Comparison of ENCODE assay signal across 20 cellular contexts in the genomic region with DNA sequence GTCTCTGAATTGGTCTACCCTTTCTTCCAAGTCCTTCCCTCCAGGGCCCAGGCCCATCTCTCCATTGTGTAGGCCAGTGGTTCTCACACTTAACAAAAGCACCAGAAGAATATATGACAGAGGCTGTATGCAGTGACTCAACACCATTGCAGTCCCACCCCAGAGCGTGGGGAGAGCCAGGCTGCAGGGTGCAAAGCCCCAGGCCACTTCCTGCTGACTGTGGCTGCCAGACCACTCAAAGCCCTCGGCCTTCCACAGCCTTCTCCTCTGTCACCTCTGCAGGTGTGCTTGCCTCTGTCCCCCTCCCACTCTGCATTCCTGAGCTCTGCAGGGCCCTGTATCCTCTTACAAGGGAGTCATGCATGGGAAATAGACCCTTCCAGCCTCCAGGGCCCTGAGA. TPM values are rescaled to one million over a fixed set of nuclear protein-coding genes. Genes with fewer than 3 reads are reported as not detected.
DNase-seq lines count a peak whose midpoint lies in the region; ATAC-seq and TF ChIP-seq lines count a peak whose summit lies in the region.
"Had no signal": no experiment of that assay in that cellular context is flagged by ENCODE, and none has a peak within 500 bp of the region (broad histone marks: within the 10 kb centered on the region; RNA-seq: fewer than 3 reads in every experiment).

No MANE protein-coding gene starts in this region.

- POLR2A ChIA-PET in WTC11 (lab: Charles Lee) = no interaction called here
- POLR2A ChIA-PET in naive thymus-derived CD4-positive, alpha-beta T cell (lab: Charles Lee) = interaction anchor here (1.5 kb wide), 1 partner anchor 68 kb away, joined by 16 read pairs; a partner anchor contains a TSS
- POLR2A ChIA-PET in CD8-positive, alpha-beta memory T cell (lab: Charles Lee) = no interaction called here

- no peaks in the 10 kb centered on the region for H3K36me3 ChIP-seq in GM23338 (ENCODE audit: insufficient read depth)
- peaks cover 0 to 3% (median 0%) of the 10 kb centered on the region in 3 experiments for H3K36me3 ChIP-seq in naive thymus-derived CD4-positive, alpha-beta T cell (ENCODE audit: control insufficient read depth in 2 of 3, insufficient read depth in 3 of 3, low read length in 3 of 3)
- H3K36me3 ChIP-seq in CD8-positive, alpha-beta memory T cell (ENCODE audit: insufficient read depth, low read length) = no peaks in the 10 kb centered on the region
- H3K36me3 ChIP-seq: adrenal gland, cardiac muscle cell, tibial nerve had no signal

- peak; percentile 65 for DNase-seq in GM23338 (ENCODE audit: low spot score)
- DNase-seq in WTC11 (ENCODE audit: low spot score) = peak; percentile 44
- DNase-seq in left kidney (ENCODE audit: low read depth, low spot score) = peak; percentile 93
- peak; percentile 17 to 39 for DNase-seq in stimulated activated CD8-positive, alpha-beta memory T cell treated with anti-CD3 and anti-CD28 coated beads, Interleukin-7, amount 100 ng/mL, for 4 hours (ENCODE audit: low read depth in 2 of 2)
- no peak for DNase-seq in naive thymus-derived CD4-positive, alpha-beta T cell
- DNase-seq in DMS114 treated with DMSO at 0.1 percent for 48 hours (lab: John Stamatoyannopoulos, UW; ENCODE audit: unreplicated experiment) = no peak
- no peak for DNase-seq in CD8-positive, alpha-beta memory T cell
- DNase-seq: activated CD4-positive, alpha-beta T cell treated with anti-CD3 and anti-CD28 coated beads for 36 hours; activated CD8-positive, alpha-beta memory T cell treated with anti-CD3 and anti-CD28 coated beads, Interleukin-2, amount 50 U/mL, for 48 hours; activated gamma-delta T cell; adrenal gland; dermis blood vessel endothelial cell; GF-D8; NCI-H1694 treated with DMSO at 0.1 percent for 48 hours; nucleus accumbens; stimulated activated naive CD4-positive, alpha-beta T cell had no signal

- H3K27me3 ChIP-seq in GM23338 (ENCODE audit: insufficient read depth) = peaks cover 20% of the 10 kb centered on the region
- no peaks in the 10 kb centered on the region for H3K27me3 ChIP-seq in naive thymus-derived CD4-positive, alpha-beta T cell (ENCODE audit: control insufficient read depth in 2 of 2, insufficient read depth in 2 of 2, low read length in 2 of 2)
- no peaks in the 10 kb centered on the region for H3K27me3 ChIP-seq in CD8-positive, alpha-beta memory T cell (ENCODE audit: insufficient read depth, low read length, poor library complexity, severe bottlenecking)
- H3K27me3 ChIP-seq: adrenal gland, tibial nerve had no signal

- H3K79me2 ChIP-seq in GM23338 (replicated peaks; ENCODE audit: insufficient read depth) = no peaks in the 10 kb centered on the region

- H3K9me3 Mint-ChIP-seq in GM23338 (no peaks in the 10 kb centered on the region), WTC11 (no peaks in the 10 kb centered on the region)
- H3K9me3 Mint-ChIP-seq in naive thymus-derived CD4-positive, alpha-beta T cell = no peaks in the 10 kb centered on the region
- H3K9me3 Mint-ChIP-seq in CD8-positive, alpha-beta memory T cell = no peaks in the 10 kb centered on the region

- H3K36me3 Mint-ChIP-seq in GM23338 (ENCODE audit: low read depth) (no peaks in the 10 kb centered on the region), WTC11 (no peaks in the 10 kb centered on the region)
- no peaks in the 10 kb centered on the region for H3K36me3 Mint-ChIP-seq in naive thymus-derived CD4-positive, alpha-beta T cell
- H3K36me3 Mint-ChIP-seq in CD8-positive, alpha-beta memory T cell = no peaks in the 10 kb centered on the region

- H3F3A ChIP-seq in GM23338 (replicated peaks; ENCODE audit: low read depth) = no peaks in the 10 kb centered on the region

- CTCF ChIA-PET in WTC11 (lab: Charles Lee) = interaction anchor here (0.7 to 4.4 kb wide), 10 partner anchors 24 to 199 kb away, joined by 3 to 48 read pairs (median 7); no protein-coding TSS in a partner anchor
- CTCF ChIA-PET in naive thymus-derived CD4-positive, alpha-beta T cell (lab: Charles Lee) = interaction anchor here (2.8 kb wide), 1 partner anchor 76 kb away, joined by 55 read pairs; no protein-coding TSS in a partner anchor
- CTCF ChIA-PET in CD8-positive, alpha-beta memory T cell (lab: Charles Lee) = interaction anchor here (1.6 to 9.2 kb wide), 6 partner anchors 24 to 308 kb away, joined by 6 to 195 read pairs (median 11); a partner anchor contains a TSS

- H3K4me3 Mint-ChIP-seq in GM23338 (no peak overlapping the region), WTC11 (no peak overlapping the region)
- H3K4me3 Mint-ChIP-seq in naive thymus-derived CD4-positive, alpha-beta T cell = peak overlapping the region in 5 of 10 donors; percentile 5 to 54 (median 40)
- peak overlapping the region in 3 of 7 donors; percentile 35 to 65 (median 62) for H3K4me3 Mint-ChIP-seq in CD8-positive, alpha-beta memory T cell
- H3K4me3 Mint-ChIP-seq: activated CD4-positive, alpha-beta T cell treated with anti-CD3 and anti-CD28 coated beads for 36 hours had no signal

- H3K4me1 Mint-ChIP-seq in GM23338 = peaks cover 13% of the 10 kb centered on the region
- peaks cover 20% of the 10 kb centered on the region for H3K4me1 Mint-ChIP-seq in WTC11
- peaks cover 0 to 15% (median 4%) of the 10 kb centered on the region in 7 donors for H3K4me1 Mint-ChIP-seq in naive thymus-derived CD4-positive, alpha-beta T cell
- H3K4me1 Mint-ChIP-seq in CD8-positive, alpha-beta memory T cell = peaks cover 4 to 8% (median 6%) of the 10 kb centered on the region in 3 donors

- no peak overlapping the region for H3K4me3 ChIP-seq in GM23338
- H3K4me3 ChIP-seq in naive thymus-derived CD4-positive, alpha-beta T cell (ENCODE audit: low read length) = no peak overlapping the region
- H3K4me3 ChIP-seq in CD8-positive, alpha-beta memory T cell (ENCODE audit: low read length) = no peak overlapping the region
- H3K4me3 ChIP-seq: adrenal gland, cardiac muscle cell, tibial nerve had no signal

- H3K9me2 ChIP-seq in GM23338 (ENCODE audit: insufficient read depth) = no peaks in the 10 kb centered on the region

- H3K27ac Mint-ChIP-seq in GM23338 (no peak overlapping the region), WTC11 (peak overlapping the region; percentile 64)
- no peak overlapping the region for H3K27ac Mint-ChIP-seq in naive thymus-derived CD4-positive, alpha-beta T cell
- H3K27ac Mint-ChIP-seq in CD8-positive, alpha-beta memory T cell = peak overlapping the region in 1 of 8 donors; percentile 45
- H3K27ac Mint-ChIP-seq: activated CD4-positive, alpha-beta T cell treated with anti-CD3 and anti-CD28 coated beads for 36 hours had no signal

- ATAC-seq in GM23338 = peak; percentile 8
- ATAC-seq in WTC11 = peak; percentile 9; the same call in 1 of the 2 replicates
- ATAC-seq in naive thymus-derived CD4-positive, alpha-beta T cell = no peak
- ATAC-seq: activated CD4-positive, alpha-beta T cell treated with anti-CD3 and anti-CD28 coated beads for 36 hours had no signal

- H3K27me3 Mint-ChIP-seq in GM23338 (ENCODE audit: insufficient read depth, low read depth, poor library complexity) = peaks cover 16% of the 10 kb centered on the region
- H3K27me3 Mint-ChIP-seq in WTC11 (ENCODE audit: low read depth) = peaks cover 20% of the 10 kb centered on the region
- peaks cover 0 to 20% (median 0%) of the 10 kb centered on the region in 5 donors for H3K27me3 Mint-ChIP-seq in naive thymus-derived CD4-positive, alpha-beta T cell
- peaks cover 5% of the 10 kb centered on the region in 2 donors for H3K27me3 Mint-ChIP-seq in CD8-positive, alpha-beta memory T cell

- no peaks in the 10 kb centered on the region; the same call in 1 of the 2 replicates for H3K4me1 ChIP-seq in GM23338 (ENCODE audit: insufficient read depth)
- H3K4me1 ChIP-seq in naive thymus-derived CD4-positive, alpha-beta T cell (ENCODE audit: control insufficient read depth in 2 of 2, insufficient read depth in 2 of 2, low read length in 2 of 2) = peaks cover 0 to 3% of the 10 kb centered on the region in 2 donors
- H3K4me1 ChIP-seq in CD8-positive, alpha-beta memory T cell (ENCODE audit: insufficient read depth, low read length) = peaks cover 4% of the 10 kb centered on the region

- no peak overlapping the region for H2AFZ ChIP-seq in GM23338

- TF ChIP-seq CTCF in GM23338 (conservative IDR thresholded peaks at IDR 0.05; ENCODE audit: low read depth in 2 of 2) (no peak), WTC11 (IDR thresholded peaks at IDR 0.05) (no peak)

- H3K27ac ChIP-seq in GM23338 (ENCODE audit: low read depth) = no peak overlapping the region
- H3K27ac ChIP-seq in naive thymus-derived CD4-positive, alpha-beta T cell (ENCODE audit: low read depth, low read length) = no peak overlapping the region
- H3K27ac ChIP-seq in CD8-positive, alpha-beta memory T cell (ENCODE audit: low read depth, low read length) = no peak overlapping the region
- H3K27ac ChIP-seq: adrenal gland, cardiac muscle cell had no signal

- no peaks in the 10 kb centered on the region for H3K9me3 ChIP-seq in naive thymus-derived CD4-positive, alpha-beta T cell (ENCODE audit: control insufficient read depth in 2 of 3, low read length in 3 of 3)
- no peaks in the 10 kb centered on the region for H3K9me3 ChIP-seq in CD8-positive, alpha-beta memory T cell (ENCODE audit: low read length)
- H3K9me3 ChIP-seq: adrenal gland, tibial nerve had no signal

- no peaks in the 10 kb centered on the region for H4K20me1 ChIP-seq in GM23338 (replicated peaks; ENCODE audit: insufficient read depth)

- H3K4me2 ChIP-seq in GM23338 = no peak overlapping the region

- intact Hi-C loops in naive thymus-derived CD4-positive, alpha-beta T cell (cut with micrococcal nuclease) = loop anchor here (2.0 to 5.0 kb wide), 8 partner anchors 41 to 697 kb away; a partner anchor contains a TSS

TF ChIP-seq in GM23338, 12 proteins besides CTCF, POLR2A, EP300 and RAD21 (continues in another document):
- TF ChIP-seq ZNF114 (CRISPR knock-in tag; IDR thresholded peaks at IDR 0.05) (no peak), POLR2AphosphoS5 (IDR thresholded peaks at IDR 0.05; ENCODE audit: low read depth) (no peak)

TF ChIP-seq in WTC11, 78 proteins besides CTCF, POLR2A, EP300 and RAD21 (continues in another document):
- TF ChIP-seq MYBL2 (CRISPR knock-in tag; IDR thresholded peaks at IDR 0.05) (no peak), ZBTB21 (CRISPR knock-in tag; IDR thresholded peaks at IDR 0.05; ENCODE audit: borderline replicate concordance) (no peak)

RNA-seq across cellular contexts. Expression of a gene that starts 40.4 kb away (rescaled TPM):
- total RNA-seq in GM23338 (2014; rRNA removed; shearing (Covaris generic)) = 11.8 and 16.6 TPM in 2 replicates
- polyA plus RNA-seq in GM23338 (2016; fragmentation: Nextera tagmentation; extraction: Ambion mirVana) = 4.6 and 6.9 TPM in 2 replicates
- 18.1 to 21.8 TPM (median 19.5 TPM) in 3 replicates for total RNA-seq in WTC11 (2021)
- total RNA-seq in naive thymus-derived CD4-positive, alpha-beta T cell = 1 to 10 TPM in 4 of 5 experiments, not detected in 1; 2.0 to 4.4 (median 3.0) TPM
- 1 to 10 TPM; 2.6 to 3.5 TPM for polyA plus RNA-seq in naive thymus-derived CD4-positive, alpha-beta T cell
- 1 to 10 TPM in 1 of 2 experiments, under 1 TPM in 1; 0.51 to 1.2 TPM for total RNA-seq in CD8-positive, alpha-beta memory T cell
- polyA plus RNA-seq in CD8-positive, alpha-beta memory T cell = 5.3 TPM

RNA-seq across cellular contexts. Expression of a gene that starts 40.9 kb away (rescaled TPM):
- 0.49 and 0.62 TPM in 2 replicates for total RNA-seq in GM23338 (2014; rRNA removed; shearing (Covaris generic))
- polyA plus RNA-seq in GM23338 (2016; fragmentation: Nextera tagmentation; extraction: Ambion mirVana) = 0.05 TPM in 1 of 2 replicates, not detected in the other
- 0.05 to 0.13 TPM (median 0.09 TPM) in 3 replicates for total RNA-seq in WTC11 (2021)
- total RNA-seq in naive thymus-derived CD4-positive, alpha-beta T cell = not detected
- not detected for polyA plus RNA-seq in naive thymus-derived CD4-positive, alpha-beta T cell
- total RNA-seq in CD8-positive, alpha-beta memory T cell = not detected
- not detected for polyA plus RNA-seq in CD8-positive, alpha-beta memory T cell
- total RNA-seq: activated CD4-positive, alpha-beta T cell treated with anti-CD3 and anti-CD28 coated beads for 36 hours; dermis blood vessel endothelial cell; fibroblast of villous mesenchyme; renal cortical epithelial cell; tibial nerve had no signal

Comparison
In these comparisons a context has a peak if more than half of its experiments do, and no peak if none do; other contexts are left out.
1. DNase-seq: peak in GM23338 (single experiment), WTC11 (single experiment), left kidney (single experiment) and stimulated activated CD8-positive, alpha-beta memory T cell treated with anti-CD3 and anti-CD28 coated beads, Interleukin-7, amount 100 ng/mL, for 4 hours (2 of 2); none in naive thymus-derived CD4-positive, alpha-beta T cell (0 of 9), DMS114 treated with DMSO at 0.1 percent for 48 hours (single experiment) and CD8-positive, alpha-beta memory T cell (0 of 5).